In genomic region chr7:74175270-74175803, GRCh38 we compare ENCODE assay signal across 8 cellular contexts. TPM values are rescaled to one million over a fixed set of nuclear protein-coding genes. Genes with fewer than 3 reads are reported as not detected.
DNase-seq lines count a peak whose midpoint lies in the region; TF ChIP-seq lines count a peak whose summit lies in the region.

No MANE protein-coding gene starts in this region.

- H3K79me2 ChIP-seq in SK-N-SH (ENCODE audit: insufficient read depth), result peaks cover 70% of the 10 kb centered on the region

- TF ChIP-seq RAD21 in SK-N-SH (IDR thresholded peaks at IDR 0.05; ENCODE audit: low read length), result no peak

- H3K27ac ChIP-seq in SK-N-SH (ENCODE audit: low read depth in 2 of 2, low read length in 1 of 2) (peak overlapping the region; percentile 74 to 82; a peak in 3 of 4 replicates), sigmoid colon (peak overlapping the region; percentile 97 to 99 (median 98))

- TF ChIP-seq CTCF in SK-N-SH (IDR thresholded peaks at IDR 0.05) (no peak), fibroblast of the aortic adventitia (IDR thresholded peaks at IDR 0.05; ENCODE audit: insufficient read depth, low read length) (no peak), sigmoid colon (IDR thresholded peaks at IDR 0.05) (no peak)

- peak overlapping the region; percentile 95 for H3K4me2 ChIP-seq in SK-N-SH

- H3K4me1 ChIP-seq in SK-N-SH (ENCODE audit: control insufficient read depth in 1 of 2, insufficient read depth in 2 of 2, low read depth in 1 of 2, low read length in 1 of 2) (peaks cover 11 to 25% of the 10 kb centered on the region in 2 experiments; a peak in 3 of 4 replicates), sigmoid colon (peaks cover 0 to 67% (median 64%) of the 10 kb centered on the region in 4 donors)

- CTCF ChIA-PET in SK-N-SH (lab: Yijun Ruan, JAX), result interaction anchor here (0.6 to 1.7 kb wide), 10 partner anchors 9 to 812 kb away, joined by 3 to 19 read pairs (median 4); no protein-coding TSS in a partner anchor

- POLR2A ChIA-PET in SK-N-SH (lab: Yijun Ruan, JAX), result interaction anchor here (1.0 to 3.2 kb wide), 6 partner anchors 8 to 110 kb away, joined by 3 to 16 read pairs (median 4); partner anchors contain the start of gene LIMK1

- H3K36me3 ChIP-seq in H7 (replicated peaks; ENCODE audit: control insufficient read depth, insufficient read depth, low read length) (peaks cover 7% of the 10 kb centered on the region), SK-N-SH (replicated peaks in 1 of 2; ENCODE audit: control insufficient read depth in 1 of 2, insufficient read depth in 2 of 2, low read length in 1 of 2) (peaks cover 23 to 41% of the 10 kb centered on the region in 2 experiments), sigmoid colon (no peaks in the 10 kb centered on the region)

- no peaks in the 10 kb centered on the region for H3K27me3 ChIP-seq in H7 (ENCODE audit: control insufficient read depth, insufficient read depth, low read length)
- no peaks in the 10 kb centered on the region for H3K27me3 ChIP-seq in SK-N-SH (ENCODE audit: insufficient read depth)
- H3K27me3 ChIP-seq in sigmoid colon, result no peaks in the 10 kb centered on the region

- DNase-seq in H7 (no peak), SK-N-SH (no peak), fibroblast of the aortic adventitia (ENCODE audit: low read depth) (no peak), sigmoid colon (no peak), CD1c-positive myeloid dendritic cell (ENCODE audit: extremely low spot score) (no peak), HK-2 (ENCODE audit: unreplicated experiment) (no peak), ecto neural progenitor cell (ENCODE audit: low spot score) (no peak)
- DNase-seq in effector CD8-positive, alpha-beta T cell (lab: John Stamatoyannopoulos, UW), result no peak

- peak overlapping the region; percentile 95 for H3K9ac ChIP-seq in SK-N-SH

- no peak overlapping the region for H2AFZ ChIP-seq in SK-N-SH (ENCODE audit: low read depth)

- peaks cover 6% of the 10 kb centered on the region for H3F3A ChIP-seq in SK-N-SH (replicated peaks; ENCODE audit: insufficient read depth)

- peak overlapping the region; percentile 93 for H3K4me3 ChIP-seq in H7 (ENCODE audit: insufficient read depth, low read depth, low read length)
- H3K4me3 ChIP-seq in SK-N-SH (ENCODE audit: low read depth in 2 of 2, low read length in 1 of 2), result peak overlapping the region; percentile 72 to 88
- H3K4me3 ChIP-seq in fibroblast of the aortic adventitia (ENCODE audit: low read depth, low read length), result peak overlapping the region; percentile 69
- peak overlapping the region; percentile 90 to 97 (median 96) for H3K4me3 ChIP-seq in sigmoid colon

- peaks cover 58% of the 10 kb centered on the region for H4K20me1 ChIP-seq in SK-N-SH (ENCODE audit: insufficient read depth)

- peak in 1 of 2 donors; percentile 16 for TF ChIP-seq POLR2A in sigmoid colon (IDR thresholded peaks at IDR 0.05)

- H3K9me2 ChIP-seq in SK-N-SH, result no peaks in the 10 kb centered on the region

- H3K9me3 ChIP-seq in SK-N-SH (no peaks in the 10 kb centered on the region), sigmoid colon (no peaks in the 10 kb centered on the region)

- intact Hi-C loops in sigmoid colon (cut with DNase I), result loop anchor here (2.0 to 5.0 kb wide), 2 partner anchors 77 to 597 kb away; partner anchors contain the start of genes RFC2 and TBL2

- TF ChIP-seq EP300 in SK-N-SH (IDR thresholded peaks at IDR 0.05; ENCODE audit: borderline replicate concordance in 1 of 2, low read depth in 1 of 2, low read length in 1 of 2), result no peak
- TF ChIP-seq EP300 in sigmoid colon (IDR thresholded peaks at IDR 0.05), result no peak

- WGBS in SK-N-SH (ENCODE audit: low lambda C conversion rate), result 6% methylated on average over 9 of the region's 9 CpGs
- 7 to 13% methylated on average over 9 of the region's 9 CpGs for WGBS in sigmoid colon, 2 donors

TF ChIP-seq in SK-N-SH, 30 proteins besides CTCF, POLR2A, EP300 and RAD21:
- TF ChIP-seq TEAD4 (IDR thresholded peaks at IDR 0.05; ENCODE audit: borderline replicate concordance, insufficient read depth) (no peak), RCOR1 (IDR thresholded peaks at IDR 0.05; ENCODE audit: low read length) (no peak)

RNA-seq across cellular contexts. Expression of gene EIF4H, which starts 1.2 kb away (rescaled TPM):
- 316 and 343 TPM in 2 replicates for total RNA-seq in H7 (2014; rRNA removed; shearing (Covaris generic))
- 443 and 468 TPM in 2 replicates for polyA plus RNA-seq in SK-N-SH (2012; rRNA removed)
- polyA plus RNA-seq in SK-N-SH (2012; cell fraction: cytosol; rRNA removed), result 373 and 432 TPM in 2 replicates
- polyA plus RNA-seq in SK-N-SH (2012; cell fraction: nucleus; rRNA removed), result 258 and 306 TPM in 2 replicates
- total RNA-seq in fibroblast of the aortic adventitia (ENCODE audit: low replicate concordance), result 198 and 225 TPM in 2 replicates
- 100 to 1,000 TPM; 201 to 274 (median 228) TPM for total RNA-seq in sigmoid colon
- 100 to 1,000 TPM; 196 to 258 (median 224) TPM for polyA plus RNA-seq in sigmoid colon

RNA-seq across cellular contexts. Expression of gene LAT2, which starts 34.5 kb away (rescaled TPM):
- 0.87 TPM in 1 of 2 replicates, not detected in the other for total RNA-seq in H7 (2014; rRNA removed; shearing (Covaris generic))
- polyA plus RNA-seq in SK-N-SH (2012; rRNA removed), result 2.4 and 2.5 TPM in 2 replicates
- polyA plus RNA-seq in SK-N-SH (2012; cell fraction: cytosol; rRNA removed), result 1.2 and 2.4 TPM in 2 replicates
- polyA plus RNA-seq in SK-N-SH (2012; cell fraction: nucleus; rRNA removed), result 4.7 and 5.1 TPM in 2 replicates
- total RNA-seq in fibroblast of the aortic adventitia (ENCODE audit: low replicate concordance), result 0.18 TPM in 1 of 2 replicates, not detected in the other
- total RNA-seq in sigmoid colon, result 10 to 100 TPM in 1 of 4 donors, 1 to 10 TPM in 3; 2.5 to 13.0 (median 4.4) TPM
- 10 to 100 TPM in 2 of 3 donors, 1 to 10 TPM in 1; 4.8 to 31.1 (median 16.2) TPM for polyA plus RNA-seq in sigmoid colon
